In the genomic region with DNA sequence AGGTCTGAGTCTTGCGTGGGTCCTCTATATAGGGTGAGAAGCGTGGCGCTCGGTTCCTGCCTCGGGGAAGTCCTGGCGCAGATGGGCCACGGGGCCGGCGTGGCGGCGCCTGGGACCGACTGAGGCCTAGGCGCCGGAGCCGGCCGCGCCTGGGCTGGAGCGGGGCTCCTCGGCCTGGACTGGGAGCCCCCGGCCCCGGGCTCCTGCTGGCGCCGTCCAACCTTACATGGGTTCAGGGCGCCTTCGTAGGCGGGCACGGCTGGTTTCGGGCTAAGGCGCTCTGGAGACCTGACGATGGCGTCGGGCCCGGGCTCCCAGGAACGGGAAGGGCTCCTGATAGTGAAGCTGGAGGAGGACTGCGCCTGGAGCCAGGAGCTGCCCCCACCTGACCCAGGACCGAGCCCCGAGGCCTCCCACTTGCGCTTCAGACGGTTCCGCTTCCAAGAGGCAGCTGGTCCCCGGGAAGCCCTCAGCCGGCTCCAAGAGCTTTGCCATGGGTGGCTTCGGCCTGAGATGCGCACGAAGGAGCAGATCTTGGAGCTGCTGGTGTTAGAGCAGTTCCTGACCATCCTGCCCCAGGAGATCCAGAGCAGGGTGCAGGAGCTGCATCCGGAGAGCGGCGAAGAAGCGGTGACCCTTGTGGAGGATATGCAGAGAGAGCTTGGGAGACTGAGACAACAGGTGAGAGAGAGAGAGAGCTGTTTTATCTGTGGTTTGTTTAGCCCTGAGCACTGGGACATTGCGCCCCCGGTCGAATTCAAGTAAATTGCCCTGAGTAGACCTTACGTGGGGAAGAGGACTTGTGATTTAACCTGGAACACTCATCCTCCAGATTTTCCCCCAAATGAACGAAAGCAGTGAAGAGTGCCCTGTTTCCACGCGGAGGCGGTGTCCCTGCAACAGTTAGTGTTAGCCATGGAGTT, we compare ENCODE assay signal across 8 cellular contexts. TPM values are rescaled to one million over a fixed set of nuclear protein-coding genes. Genes with fewer than 3 reads are reported as not detected.
DNase-seq lines count a peak whose midpoint lies in the region; ATAC-seq lines count a peak whose summit lies in the region.

No MANE protein-coding gene starts in this region.

- peaks cover 41% of the 10 kb centered on the region for H3K4me1 Mint-ChIP-seq in stimulated activated naive CD8-positive, alpha-beta T cell treated with anti-CD3 and anti-CD28 coated beads, Interleukin-15, Interleukin-2, amounts not matched to agents 100 ng/mL and 50 ng/mL, for 24 hours (ENCODE audit: low read depth)

- peaks cover 0 to 20% of the 10 kb centered on the region in 2 donors for H3K9me3 ChIP-seq in stomach smooth muscle (ENCODE audit: control insufficient read depth in 2 of 2, low read length in 2 of 2)

- peaks cover 22% of the 10 kb centered on the region for H3K4me1 ChIP-seq in stomach smooth muscle (ENCODE audit: control insufficient read depth, insufficient read depth, low read length)

- H3K4me3 ChIP-seq in stomach smooth muscle (ENCODE audit: low read length in 2 of 2): peak overlapping the region; percentile 99

- no peak for DNase-seq in stimulated activated naive CD8-positive, alpha-beta T cell treated with anti-CD3 and anti-CD28 coated beads, Interleukin-15, Interleukin-2, amounts not matched to agents 100 U/mL and 50 U/mL, for 24 hours
- no peak for DNase-seq in activated naive CD4-positive, alpha-beta T cell treated with anti-CD3 and anti-CD28 coated beads, Interleukin-2, amount 50 U/mL, for 72 hours (ENCODE audit: low spot score in 2 of 2)
- DNase-seq in iris pigment epithelial cell (ENCODE audit: low read depth) (peak; percentile 21), SHP77 treated with DMSO at 0.1 percent for 48 hours (lab: John Stamatoyannopoulos, UW) (no peak), NCI-H2029 (lab: John Stamatoyannopoulos, UW) (no peak)

- no peak for ATAC-seq in stimulated activated naive CD8-positive, alpha-beta T cell treated with anti-CD3 and anti-CD28 coated beads, Interleukin-15, Interleukin-2, amounts not matched to agents 100 U/mL and 50 U/mL, for 24 hours
- no peak for ATAC-seq in activated naive CD4-positive, alpha-beta T cell treated with anti-CD3 and anti-CD28 coated beads, Interleukin-2, amount 50 U/mL, for 72 hours
- ATAC-seq in GM18870 (IDR thresholded peaks at IDR 0.05; ENCODE audit: unreplicated experiment): no peak

- H3K27me3 ChIP-seq in stomach smooth muscle (ENCODE audit: control insufficient read depth in 1 of 2, insufficient read depth in 2 of 2, low read length in 2 of 2): no peaks in the 10 kb centered on the region

- peaks cover 3% of the 10 kb centered on the region for H3K9me3 Mint-ChIP-seq in stimulated activated naive CD8-positive, alpha-beta T cell treated with anti-CD3 and anti-CD28 coated beads, Interleukin-15, Interleukin-2, amounts not matched to agents 100 ng/mL and 50 ng/mL, for 24 hours
- H3K9me3 Mint-ChIP-seq in activated naive CD4-positive, alpha-beta T cell treated with anti-CD3 and anti-CD28 coated beads, Interleukin-2, amount 50 U/mL, for 72 hours: peaks cover 0 to 6% of the 10 kb centered on the region in 2 donors

- peak overlapping the region; percentile 98 for H3K27ac Mint-ChIP-seq in stimulated activated naive CD8-positive, alpha-beta T cell treated with anti-CD3 and anti-CD28 coated beads, Interleukin-15, Interleukin-2, amounts not matched to agents 100 ng/mL and 50 ng/mL, for 24 hours
- H3K27ac Mint-ChIP-seq in activated naive CD4-positive, alpha-beta T cell treated with anti-CD3 and anti-CD28 coated beads, Interleukin-2, amount 50 U/mL, for 72 hours: peak overlapping the region; percentile 95 to 97

- peak overlapping the region; percentile 100 for H3K27ac ChIP-seq in stomach smooth muscle (ENCODE audit: low read length)

- H3K4me3 Mint-ChIP-seq in stimulated activated naive CD8-positive, alpha-beta T cell treated with anti-CD3 and anti-CD28 coated beads, Interleukin-15, Interleukin-2, amounts not matched to agents 100 ng/mL and 50 ng/mL, for 24 hours: peak overlapping the region; percentile 93

- H3K27me3 Mint-ChIP-seq in stimulated activated naive CD8-positive, alpha-beta T cell treated with anti-CD3 and anti-CD28 coated beads, Interleukin-15, Interleukin-2, amounts not matched to agents 100 ng/mL and 50 ng/mL, for 24 hours: no peaks in the 10 kb centered on the region

- H3K9ac ChIP-seq in stomach smooth muscle (ENCODE audit: low read length in 2 of 2): peak overlapping the region; percentile 87 to 93

- H3K36me3 ChIP-seq in stomach smooth muscle (ENCODE audit: control insufficient read depth in 2 of 2, insufficient read depth in 2 of 2, low read length in 2 of 2): peaks cover 19 to 24% of the 10 kb centered on the region in 2 donors

- peaks cover 50% of the 10 kb centered on the region for H3K36me3 Mint-ChIP-seq in stimulated activated naive CD8-positive, alpha-beta T cell treated with anti-CD3 and anti-CD28 coated beads, Interleukin-15, Interleukin-2, amounts not matched to agents 100 ng/mL and 50 ng/mL, for 24 hours (ENCODE audit: low read depth)
- H3K36me3 Mint-ChIP-seq in activated naive CD4-positive, alpha-beta T cell treated with anti-CD3 and anti-CD28 coated beads, Interleukin-2, amount 50 U/mL, for 72 hours: peaks cover 54 to 59% of the 10 kb centered on the region in 2 donors

RNA-seq across cellular contexts. Expression of gene ZNF263, which starts 0.5 kb away (rescaled TPM):
- 10 to 100 TPM; 16.2 to 20.6 TPM for total RNA-seq in activated naive CD4-positive, alpha-beta T cell treated with anti-CD3 and anti-CD28 coated beads, Interleukin-2, amount 50 U/mL, for 72 hours

RNA-seq across cellular contexts. Expression of gene TIGD7, which starts 21.4 kb away (rescaled TPM):
- total RNA-seq in activated naive CD4-positive, alpha-beta T cell treated with anti-CD3 and anti-CD28 coated beads, Interleukin-2, amount 50 U/mL, for 72 hours: 1 to 10 TPM; 5.4 to 5.9 TPM

RNA-seq across cellular contexts. Expression of gene ZNF75A, which starts 21.5 kb away (rescaled TPM):
- 10 to 100 TPM in 1 of 2 donors, 1 to 10 TPM in 1; 7.4 to 26.0 TPM for total RNA-seq in activated naive CD4-positive, alpha-beta T cell treated with anti-CD3 and anti-CD28 coated beads, Interleukin-2, amount 50 U/mL, for 72 hours

RNA-seq across cellular contexts. Expression of gene MEFV, which starts 27.4 kb away (rescaled TPM):
- under 1 TPM in 1 of 2 donors, not detected in 1; 0.16 TPM for total RNA-seq in activated naive CD4-positive, alpha-beta T cell treated with anti-CD3 and anti-CD28 coated beads, Interleukin-2, amount 50 U/mL, for 72 hours

RNA-seq across cellular contexts. Expression of gene ZNF200, which starts 48.8 kb away (rescaled TPM):
- 10 to 100 TPM in 1 of 2 donors, 1 to 10 TPM in 1; 9.2 to 19.3 TPM for total RNA-seq in activated naive CD4-positive, alpha-beta T cell treated with anti-CD3 and anti-CD28 coated beads, Interleukin-2, amount 50 U/mL, for 72 hours
